1 cellular context compared by ENCODE assay signal in the genomic region with DNA sequence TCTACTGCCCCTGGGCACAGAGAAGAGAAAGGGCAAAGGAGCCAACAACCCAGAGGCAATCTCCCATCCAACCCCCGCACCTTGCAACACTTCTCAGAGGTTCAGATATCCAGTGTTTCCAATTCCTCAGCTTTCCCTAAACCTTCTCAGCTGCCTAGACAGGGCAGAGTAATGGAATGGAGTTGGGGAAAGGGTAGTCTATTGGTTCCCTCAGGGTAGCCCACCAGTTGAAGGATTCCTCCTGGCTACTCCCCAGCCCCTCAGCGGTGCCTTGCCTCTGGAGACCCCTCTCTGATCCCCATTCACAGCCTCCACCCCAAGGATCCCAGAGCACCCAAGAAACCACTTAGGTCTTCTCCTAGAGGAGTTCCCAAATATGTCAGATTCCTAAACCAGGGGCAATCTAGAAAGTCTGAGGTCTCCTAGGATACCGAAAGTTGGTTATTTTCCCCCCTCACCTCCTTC.
TF ChIP-seq lines count a peak whose summit lies in the region.

No MANE protein-coding gene starts in this region.

TF ChIP-seq in H1, 55 proteins besides CTCF, POLR2A, EP300 and RAD21:
- TF ChIP-seq SP4 (IDR thresholded peaks at IDR 0.05; ENCODE audit: low read length) (no peak), TBP (IDR thresholded peaks at IDR 0.05; ENCODE audit: low read depth, low read length) (no peak), CHD1 (IDR thresholded peaks at IDR 0.05; ENCODE audit: low read depth, low read length) (no peak), SP2 (IDR thresholded peaks at IDR 0.05; ENCODE audit: low read length) (no peak), YY1 (IDR thresholded peaks at IDR 0.05; ENCODE audit: low read depth, low read length) (no peak), JUN (IDR thresholded peaks at IDR 0.05; ENCODE audit: low read depth, low read length) (no peak), EGR1 (IDR thresholded peaks at IDR 0.05; ENCODE audit: borderline replicate concordance, low read depth, low read length) (no peak), KDM5A (IDR thresholded peaks at IDR 0.05; ENCODE audit: low read length) (no peak), FOSL1 (IDR thresholded peaks at IDR 0.05; ENCODE audit: insufficient read depth, low read depth, low read length) (no peak), RBBP5 (IDR thresholded peaks at IDR 0.05; ENCODE audit: borderline replicate concordance, low read depth, low read length) (no peak), KDM4A (IDR thresholded peaks at IDR 0.05; ENCODE audit: low read depth, low read length, severe bottlenecking) (no peak), TAF7 (optimal IDR thresholded peaks at IDR 0.05; ENCODE audit: borderline replicate concordance, low read depth, low read length) (no peak), CREB1 (IDR thresholded peaks at IDR 0.05) (no peak), CEBPB (IDR thresholded peaks at IDR 0.05; ENCODE audit: low read depth, low read length) (no peak)
